In the genomic region with DNA sequence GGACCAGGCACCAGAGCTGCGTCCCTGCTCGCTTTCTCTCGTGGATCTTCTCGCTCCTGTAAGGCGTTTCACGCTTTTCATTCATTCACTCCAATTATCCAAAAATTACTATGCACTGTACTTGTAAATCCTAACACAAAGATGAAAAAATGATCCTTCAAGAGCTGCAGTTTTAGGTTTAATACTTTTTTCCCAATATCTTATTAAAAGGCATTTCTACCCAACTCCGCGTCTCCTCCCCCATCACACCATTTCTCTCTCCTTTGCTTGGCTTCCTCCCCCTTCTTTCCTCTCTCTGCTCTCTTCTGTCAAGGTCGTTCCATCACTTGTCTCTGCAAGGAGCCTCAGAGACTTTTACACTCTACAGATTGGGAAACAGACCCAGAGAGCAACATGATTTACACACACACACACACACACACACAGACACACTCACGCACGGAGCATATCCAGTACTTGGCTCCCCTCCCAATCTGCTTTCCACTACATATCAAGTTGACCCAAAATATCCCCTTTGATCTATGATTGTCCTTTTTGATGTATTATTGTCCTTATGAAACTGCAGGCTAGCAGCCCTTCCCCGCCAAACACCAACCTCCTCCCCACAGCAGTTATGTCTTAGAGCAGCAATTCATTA, we compare ENCODE assay signal across 8 cellular contexts. TPM values are rescaled to one million over a fixed set of nuclear protein-coding genes. Genes with fewer than 3 reads are reported as not detected.
DNase-seq lines count a peak whose midpoint lies in the region; ATAC-seq, FAIRE-seq and TF ChIP-seq lines count a peak whose summit lies in the region.

No MANE protein-coding gene starts in this region.

- H3K36me3 Mint-ChIP-seq in activated CD4-positive, alpha-beta T cell treated with anti-CD3 and anti-CD28 coated beads, Interleukin-2, amount 10 ng/mL, durations not matched to agents 24 days and 14 days (ENCODE audit: low read depth): no peaks in the 10 kb centered on the region

- H3K4me3 Mint-ChIP-seq in activated CD4-positive, alpha-beta T cell treated with anti-CD3 and anti-CD28 coated beads, Interleukin-2, amount 10 ng/mL, durations not matched to agents 24 days and 14 days: peak overlapping the region; percentile 75

- H3K27me3 ChIP-seq in ascending aorta: no peaks in the 10 kb centered on the region
- no peaks in the 10 kb centered on the region for H3K27me3 ChIP-seq in tibial nerve

- no peak for TF ChIP-seq CTCF in ascending aorta (IDR thresholded peaks at IDR 0.05)
- TF ChIP-seq CTCF in kidney (IDR thresholded peaks at IDR 0.05; ENCODE audit: borderline replicate concordance, extremely low read depth, insufficient read depth): no peak
- no peak for TF ChIP-seq CTCF in tibial nerve (IDR thresholded peaks at IDR 0.05)

- H3K9ac ChIP-seq in kidney (ENCODE audit: low read length in 2 of 2): peak overlapping the region; percentile 20 to 31

- intact Hi-C loops in activated CD4-positive, alpha-beta T cell treated with anti-CD3 and anti-CD28 coated beads, Interleukin-2, amount 10 ng/mL, durations not matched to agents 24 days and 14 days (cut with micrococcal nuclease): loop anchor here (1.0 to 10.0 kb wide), 4 partner anchors 98 to 355 kb away; no protein-coding TSS in a partner anchor
- intact Hi-C loops in ascending aorta (cut with DNase I) (loop anchor here (2.0 to 10.0 kb wide), 4 partner anchors 98 to 362 kb away; partner anchors contain the start of genes IL1RAP and P3H2), kidney (cut with DNase I) (no loop called here), posterior vena cava (cut with DNase I) (loop anchor here in 1 of 2 donors (10.0 kb wide), 1 partner anchor 98 kb away; no protein-coding TSS in a partner anchor)

- 8 to 9% methylated on average over 12 of the region's 12 CpGs for WGBS in tibial nerve, 2 donors

- H3K9me3 ChIP-seq in ascending aorta (no peaks in the 10 kb centered on the region), kidney (ENCODE audit: control insufficient read depth in 1 of 2, low read length in 2 of 2) (no peaks in the 10 kb centered on the region), tibial nerve (no peaks in the 10 kb centered on the region)

- H3K36me3 ChIP-seq in ascending aorta (no peaks in the 10 kb centered on the region), kidney (ENCODE audit: control insufficient read depth in 1 of 2, insufficient read depth in 2 of 2, low read length in 2 of 2) (no peaks in the 10 kb centered on the region), tibial nerve (no peaks in the 10 kb centered on the region)

- peaks cover 22% of the 10 kb centered on the region for H3K27me3 Mint-ChIP-seq in activated CD4-positive, alpha-beta T cell treated with anti-CD3 and anti-CD28 coated beads, Interleukin-2, amount 10 ng/mL, durations not matched to agents 24 days and 14 days

- FAIRE-seq in kidney (lab: Jason Lieb, UNC): no peak

- H3K27ac ChIP-seq in ascending aorta (no peak overlapping the region), kidney (ENCODE audit: low read depth in 2 of 2, low read length in 2 of 2) (no peak overlapping the region), tibial nerve (peak overlapping the region in 2 of 4 donors; percentile 78 to 85)

- DNase-seq in activated CD4-positive, alpha-beta T cell treated with anti-CD3 and anti-CD28 coated beads, Interleukin-2, amount 10 ng/mL, durations not matched to agents 24 days and 14 days: no peak
- no peak for DNase-seq in activated CD4-positive, alpha-beta T cell treated with anti-CD3 and anti-CD28 coated beads, Interleukin-2, amount 50 U/mL, for 4 hours
- DNase-seq in ascending aorta (ENCODE audit: low spot score in 2 of 2): no peak
- DNase-seq in kidney: no peak
- DNase-seq in tibial nerve (ENCODE audit: low spot score in 2 of 2): peak in 1 of 2 donors; percentile 28
- DNase-seq in middle frontal gyrus (ENCODE audit: extremely low spot score, low spot score): no peak
- no peak for DNase-seq in posterior vena cava (ENCODE audit: low spot score)

- TF ChIP-seq EP300 in tibial nerve (IDR thresholded peaks at IDR 0.05): no peak

- H3K4me3 ChIP-seq in ascending aorta: peak overlapping the region; percentile 58 to 69
- peak overlapping the region; percentile 49 to 65 for H3K4me3 ChIP-seq in kidney (ENCODE audit: low read length in 2 of 2)
- peak overlapping the region; percentile 44 to 71 (median 60) for H3K4me3 ChIP-seq in tibial nerve

- H3K27ac Mint-ChIP-seq in activated CD4-positive, alpha-beta T cell treated with anti-CD3 and anti-CD28 coated beads, Interleukin-2, amount 10 ng/mL, durations not matched to agents 24 days and 14 days: no peak overlapping the region

- no peak for ATAC-seq in GM19452 (IDR thresholded peaks at IDR 0.05; ENCODE audit: unreplicated experiment)

- no peak for TF ChIP-seq POLR2A in tibial nerve (IDR thresholded peaks at IDR 0.05)

- no peaks in the 10 kb centered on the region for H3K9me3 Mint-ChIP-seq in activated CD4-positive, alpha-beta T cell treated with anti-CD3 and anti-CD28 coated beads, Interleukin-2, amount 10 ng/mL, durations not matched to agents 24 days and 14 days

- peaks cover 31% of the 10 kb centered on the region for H3K4me1 Mint-ChIP-seq in activated CD4-positive, alpha-beta T cell treated with anti-CD3 and anti-CD28 coated beads, Interleukin-2, amount 10 ng/mL, durations not matched to agents 24 days and 14 days

- no peaks in the 10 kb centered on the region for H3K4me1 ChIP-seq in ascending aorta
- H3K4me1 ChIP-seq in kidney (ENCODE audit: control insufficient read depth in 1 of 2, insufficient read depth in 1 of 2, low read depth in 1 of 2, low read length in 2 of 2): peaks cover 4 to 6% of the 10 kb centered on the region in 2 donors
- peaks cover 0 to 21% (median 4%) of the 10 kb centered on the region in 4 donors for H3K4me1 ChIP-seq in tibial nerve

RNA-seq across cellular contexts. Expression of gene CLDN1, which starts 0.5 kb away (rescaled TPM):
- 0.33 and 0.52 TPM in 2 replicates for total RNA-seq in activated CD4-positive, alpha-beta T cell treated with anti-CD3 and anti-CD28 coated beads, Interleukin-2, amount 10 ng/mL, durations not matched to agents 24 days and 14 days
- 0.53 TPM for total RNA-seq in ascending aorta
- 86.0 TPM for total RNA-seq in kidney
- polyA plus RNA-seq in kidney (ENCODE audit: insufficient read depth, low read depth, low replicate concordance): 6.2 TPM
- total RNA-seq in tibial nerve: 100 to 1,000 TPM in 3 of 4 donors, 10 to 100 TPM in 1; 74.7 to 208 (median 133) TPM
- 1 to 10 TPM in 1 of 2 donors, under 1 TPM in 1; 0.46 to 1.1 TPM for total RNA-seq in posterior vena cava

Comparison
In these comparisons a context has a peak if more than half of its experiments do, and no peak if none do; other contexts are left out.
1. RNA of gene CLDN1, which starts 0.5 kb away (total RNA-seq): 74.7 to 208 TPM in tibial nerve and 86.0 TPM in kidney (single experiment); 0.46 to 1.1 TPM in posterior vena cava, 0.53 TPM in ascending aorta (single experiment) and 0.33 to 0.52 TPM in activated CD4-positive, alpha-beta T cell treated with anti-CD3 and anti-CD28 coated beads, Interleukin-2, amount 10 ng/mL, durations not matched to agents 24 days and 14 days; every median in the first group is over 10 times any median in the second.
2. Peak in every context shown above with its lines, with median percentiles within 50 percentile points of each other: H3K4me3 ChIP-seq.